Comparison of ENCODE assay signal across 8 cellular contexts in genomic region chr2:224585205-224586088, GRCh38.
DNase-seq lines count a peak whose midpoint lies in the region; FAIRE-seq and TF ChIP-seq lines count a peak whose summit lies in the region.

CUL3 (minus strand) TSS chr2:224585363; CDS start chr2:224585009, 354 bp downstream.

- H3K4me3 Mint-ChIP-seq in nephron = peak within 1 kb of the TSS; percentile 100
- H3K4me3 Mint-ChIP-seq in stimulated activated naive CD8-positive, alpha-beta T cell treated with anti-CD3 and anti-CD28 coated beads, Interleukin-15, Interleukin-2, amounts not matched to agents 100 ng/mL and 50 ng/mL, for 24 hours = peak within 1 kb of the TSS; percentile 99

- TF ChIP-seq CTCF in Loucy (conservative IDR thresholded peaks at IDR 0.05; ENCODE audit: low read length) (no peak), fibroblast of pulmonary artery (IDR thresholded peaks at IDR 0.05; ENCODE audit: low read length, missing control alignments) (no peak), nephron (IDR thresholded peaks at IDR 0.05; ENCODE audit: unreplicated experiment in 3 of 3) (no peak)

- peak within 1 kb of the TSS; percentile 94 for H3K9ac ChIP-seq in Loucy (ENCODE audit: low read depth, low read length, poor library complexity, severe bottlenecking)

- peak within 1 kb of the TSS; percentile 94 to 100 (median 99) for H3K27ac Mint-ChIP-seq in nephron
- H3K27ac Mint-ChIP-seq in stimulated activated naive CD8-positive, alpha-beta T cell treated with anti-CD3 and anti-CD28 coated beads, Interleukin-15, Interleukin-2, amounts not matched to agents 100 ng/mL and 50 ng/mL, for 24 hours = peak within 1 kb of the TSS; percentile 97

- peaks cover 41% of the 10 kb centered on the region for H3K79me2 ChIP-seq in Loucy (ENCODE audit: insufficient read depth, low read length)

- peak; percentile 94 for TF ChIP-seq POLR2A in H54 (IDR thresholded peaks at IDR 0.05; ENCODE audit: low read depth, low read length)
- peak; percentile 95 for TF ChIP-seq POLR2A in Raji (IDR thresholded peaks at IDR 0.05; ENCODE audit: insufficient read depth, low read depth, low read length)

- H3K4me1 ChIP-seq in Loucy (ENCODE audit: insufficient read depth, low read length, poor library complexity, severe bottlenecking) = peaks cover 59% of the 10 kb centered on the region

- H3K9me3 ChIP-seq in Loucy (ENCODE audit: insufficient read depth, low read depth, low read length) = no peaks in the 10 kb centered on the region

- no peaks in the 10 kb centered on the region for H3K9me3 Mint-ChIP-seq in nephron
- no peaks in the 10 kb centered on the region for H3K9me3 Mint-ChIP-seq in stimulated activated naive CD8-positive, alpha-beta T cell treated with anti-CD3 and anti-CD28 coated beads, Interleukin-15, Interleukin-2, amounts not matched to agents 100 ng/mL and 50 ng/mL, for 24 hours

- peak within 1 kb of the TSS; percentile 97 for H3K4me2 ChIP-seq in Loucy (ENCODE audit: low read depth, low read length, poor library complexity, severe bottlenecking)

- H3K27me3 ChIP-seq in Loucy (ENCODE audit: insufficient read depth, low read length, poor library complexity, severe bottlenecking) = no peaks in the 10 kb centered on the region

- H3K27me3 Mint-ChIP-seq in nephron (ENCODE audit: low read depth) = no peaks in the 10 kb centered on the region
- no peaks in the 10 kb centered on the region for H3K27me3 Mint-ChIP-seq in stimulated activated naive CD8-positive, alpha-beta T cell treated with anti-CD3 and anti-CD28 coated beads, Interleukin-15, Interleukin-2, amounts not matched to agents 100 ng/mL and 50 ng/mL, for 24 hours

- H3K36me3 Mint-ChIP-seq in nephron (ENCODE audit: low read depth) = peaks cover 20% of the 10 kb centered on the region
- H3K36me3 Mint-ChIP-seq in stimulated activated naive CD8-positive, alpha-beta T cell treated with anti-CD3 and anti-CD28 coated beads, Interleukin-15, Interleukin-2, amounts not matched to agents 100 ng/mL and 50 ng/mL, for 24 hours (ENCODE audit: low read depth) = peaks cover 29% of the 10 kb centered on the region

- peaks cover 39% of the 10 kb centered on the region for H4K20me1 ChIP-seq in Loucy (ENCODE audit: insufficient read depth, low read length, poor library complexity, severe bottlenecking)

- FAIRE-seq in H54 (lab: Jason Lieb, UNC) = peak; percentile 94

- H3K9me2 ChIP-seq in Loucy (replicated peaks; ENCODE audit: low read depth, low read length) = no peaks in the 10 kb centered on the region

- peaks cover 29% of the 10 kb centered on the region for H3K4me1 Mint-ChIP-seq in nephron
- peaks cover 36% of the 10 kb centered on the region for H3K4me1 Mint-ChIP-seq in stimulated activated naive CD8-positive, alpha-beta T cell treated with anti-CD3 and anti-CD28 coated beads, Interleukin-15, Interleukin-2, amounts not matched to agents 100 ng/mL and 50 ng/mL, for 24 hours (ENCODE audit: low read depth)

- H3K4me3 ChIP-seq in Loucy (ENCODE audit: low read length, poor library complexity, severe bottlenecking) (peak within 1 kb of the TSS; percentile 100), fibroblast of pulmonary artery (replicated peaks; ENCODE audit: low read depth, low read length) (peak within 1 kb of the TSS; percentile 90)

- no peaks in the 10 kb centered on the region; the same call in 1 of the 2 replicates for H3F3A ChIP-seq in Loucy (ENCODE audit: low read depth)

- no peaks in the 10 kb centered on the region for H3K36me3 ChIP-seq in Loucy (ENCODE audit: insufficient read depth, low read length)

- peak within 1 kb of the TSS; percentile 75 for H2AFZ ChIP-seq in Loucy (ENCODE audit: low read length)

- DNase-seq in EL (peak; percentile 98), H54 (ENCODE audit: insufficient read length, low spot score) (peak; percentile 89), fibroblast of pulmonary artery (ENCODE audit: low read depth) (peak; percentile 98)
- DNase-seq in activated T-helper 9 cell treated with anti-CD3 and anti-CD28 coated beads, Interleukin-2, amount 50 U/mL, for 16 hours (ENCODE audit: low read depth) = peak; percentile 99

Comparison
In these comparisons a context has a peak if more than half of its experiments do, and no peak if none do; other contexts are left out.
1. Peak in every context shown above with its lines: DNase-seq and H3K4me3 ChIP-seq.